1 cellular context compared by ENCODE assay signal in genomic region chr1:181482521-181483083, GRCh38.
TF ChIP-seq lines count a peak whose summit lies in the region.

No MANE protein-coding gene starts in this region.

TF ChIP-seq in H1, 55 proteins besides CTCF, POLR2A, EP300 and RAD21 (continued from another document):
- TF ChIP-seq ATF3 (IDR thresholded peaks at IDR 0.05; ENCODE audit: insufficient read depth, low read depth, low read length), result no peak
- TF ChIP-seq BRCA1 (IDR thresholded peaks at IDR 0.05; ENCODE audit: low read depth, low read length), result no peak
- TF ChIP-seq SP1 (IDR thresholded peaks at IDR 0.05; ENCODE audit: low read depth, low read length), result no peak
- no peak for TF ChIP-seq HDAC2 (IDR thresholded peaks at IDR 0.05; ENCODE audit: borderline replicate concordance in 1 of 2, low read depth in 2 of 2, low read length in 2 of 2)
- 0 out of 4 replicates have a peak, but pooled peaks of 1 of the 2 experiments have one; percentile 31 for TF ChIP-seq SIN3A (conservative IDR thresholded peaks at IDR 0.05 in 1 of 2, IDR thresholded peaks at IDR 0.05 in 1 of 2; ENCODE audit: low read depth in 1 of 2, low read length in 2 of 2)
- no peak for TF ChIP-seq RXRA (IDR thresholded peaks at IDR 0.05; ENCODE audit: insufficient read depth, low read depth, low read length)
- TF ChIP-seq RFX5 (IDR thresholded peaks at IDR 0.05; ENCODE audit: borderline replicate concordance, low read depth, low read length), result no peak
- TF ChIP-seq MAFK (IDR thresholded peaks at IDR 0.05; ENCODE audit: low read depth, low read length), result no peak
- peak; percentile 93 for TF ChIP-seq KDM4A (IDR thresholded peaks at IDR 0.05; ENCODE audit: low read depth, low read length, severe bottlenecking)
- no peak for TF ChIP-seq JUND (IDR thresholded peaks at IDR 0.05; ENCODE audit: low read length)
- TF ChIP-seq TEAD4 (IDR thresholded peaks at IDR 0.05; ENCODE audit: low read depth, low read length), result no peak
- TF ChIP-seq BCL11A (IDR thresholded peaks at IDR 0.05; ENCODE audit: low read depth in 2 of 2, low read length in 2 of 2), result no peak
- TF ChIP-seq KDM1A (IDR thresholded peaks at IDR 0.05; ENCODE audit: borderline replicate concordance, low read length), result peak; percentile 80
- no peak for TF ChIP-seq SP2 (IDR thresholded peaks at IDR 0.05; ENCODE audit: low read length)
- no peak for TF ChIP-seq TBP (IDR thresholded peaks at IDR 0.05; ENCODE audit: low read depth, low read length)
- TF ChIP-seq ZNF274 (IDR thresholded peaks at IDR 0.05; ENCODE audit: borderline replicate concordance, extremely low read depth, low read length), result no peak
- TF ChIP-seq CHD2 (IDR thresholded peaks at IDR 0.05; ENCODE audit: low read length), result no peak
- no peak for TF ChIP-seq BACH1 (IDR thresholded peaks at IDR 0.05; ENCODE audit: low read length)
- TF ChIP-seq POU5F1 (IDR thresholded peaks at IDR 0.05; ENCODE audit: low read depth, low read length), result no peak
- TF ChIP-seq ATF2 (IDR thresholded peaks at IDR 0.05; ENCODE audit: low read length), result no peak
- TF ChIP-seq CHD7 (IDR thresholded peaks at IDR 0.05; ENCODE audit: insufficient replicate concordance, low read length), result no peak
- TF ChIP-seq CEBPB (IDR thresholded peaks at IDR 0.05; ENCODE audit: low read depth, low read length), result no peak
- TF ChIP-seq SRF (IDR thresholded peaks at IDR 0.05; ENCODE audit: low read depth, low read length), result no peak
- TF ChIP-seq CREB1 (IDR thresholded peaks at IDR 0.05), result no peak
- TF ChIP-seq JUN (IDR thresholded peaks at IDR 0.05; ENCODE audit: low read depth, low read length), result no peak
- TF ChIP-seq SAP30 (IDR thresholded peaks at IDR 0.05; ENCODE audit: insufficient read depth, insufficient replicate concordance, low read length), result no peak
- TF ChIP-seq CBX8 (IDR thresholded peaks at IDR 0.05; ENCODE audit: borderline replicate concordance, low read depth, low read length), result no peak
- TF ChIP-seq USF2 (IDR thresholded peaks at IDR 0.05; ENCODE audit: low read length), result no peak
- TF ChIP-seq ASH2L (IDR thresholded peaks at IDR 0.05; ENCODE audit: low read length), result peak; percentile 86
- TF ChIP-seq NANOG (IDR thresholded peaks at IDR 0.05; ENCODE audit: insufficient read depth, low read depth, low read length, poor library complexity, severe bottlenecking), result no peak
- TF ChIP-seq SP4 (IDR thresholded peaks at IDR 0.05; ENCODE audit: low read length), result no peak
- TF ChIP-seq CBX5 (IDR thresholded peaks at IDR 0.05; ENCODE audit: low read depth, low read length), result no peak
- peak; percentile 77 for TF ChIP-seq SUZ12 (IDR thresholded peaks at IDR 0.05; ENCODE audit: low read length)
- no peak for TF ChIP-seq POLR2AphosphoS5 (IDR thresholded peaks at IDR 0.05; ENCODE audit: low read depth, low read length)
- TF ChIP-seq EGR1 (IDR thresholded peaks at IDR 0.05; ENCODE audit: borderline replicate concordance, low read depth, low read length), result 0 out of 2 replicates have a peak, but pooled peaks have one; percentile 17
- TF ChIP-seq SIX5 (IDR thresholded peaks at IDR 0.05; ENCODE audit: low read depth, low read length), result no peak
- peak; percentile 21; the same call in 1 of the 2 replicates for TF ChIP-seq NRF1 (IDR thresholded peaks at IDR 0.05; ENCODE audit: low read depth, low read length)
- TF ChIP-seq TAF1 (IDR thresholded peaks at IDR 0.05; ENCODE audit: low read depth, low read length), result no peak; the same call in 1 of the 2 replicates
- TF ChIP-seq RNF2 (IDR thresholded peaks at IDR 0.05; ENCODE audit: borderline replicate concordance, low read depth, low read length, missing control alignments, poor library complexity, severe bottlenecking), result peak; percentile 62
- TF ChIP-seq SIRT6 (IDR thresholded peaks at IDR 0.05; ENCODE audit: low read length), result no peak
- TF ChIP-seq YY1 (IDR thresholded peaks at IDR 0.05; ENCODE audit: low read depth, low read length), result 0 out of 2 replicates have a peak, but pooled peaks have one; percentile 14
- no peak for TF ChIP-seq GTF2F1 (IDR thresholded peaks at IDR 0.05; ENCODE audit: borderline replicate concordance, low read depth, low read length)
- TF ChIP-seq TCF12 (IDR thresholded peaks at IDR 0.05; ENCODE audit: low read depth, low read length), result 0 out of 2 replicates have a peak, but pooled peaks have one; percentile 16
- no peak for TF ChIP-seq CHD1 (IDR thresholded peaks at IDR 0.05; ENCODE audit: low read depth, low read length)
- TF ChIP-seq CTBP2 (IDR thresholded peaks at IDR 0.05; ENCODE audit: borderline replicate concordance, insufficient read depth, insufficient read length, low read length), result no peak
- TF ChIP-seq FOSL1 (IDR thresholded peaks at IDR 0.05; ENCODE audit: insufficient read depth, low read depth, low read length), result no peak
- peak; percentile 77; the same call in 1 of the 2 replicates for TF ChIP-seq RBBP5 (IDR thresholded peaks at IDR 0.05; ENCODE audit: borderline replicate concordance, low read depth, low read length)
- peak; percentile 75 for TF ChIP-seq EZH2 (IDR thresholded peaks at IDR 0.05; ENCODE audit: low read depth, low read length, severe bottlenecking)
